18 cellular contexts compared by ENCODE assay signal in genomic region chr3:100640633-100641032, GRCh38. TPM values are rescaled to one million over a fixed set of nuclear protein-coding genes. Genes with fewer than 3 reads are reported as not detected.
DNase-seq lines count a peak whose midpoint lies in the region; ATAC-seq, FAIRE-seq and TF ChIP-seq lines count a peak whose summit lies in the region.
"Had no signal": no experiment of that assay in that cellular context is flagged by ENCODE, and none has a peak within 500 bp of the region (broad histone marks: within the 10 kb centered on the region; RNA-seq: fewer than 3 reads in every experiment).

No MANE protein-coding gene starts in this region.

- POLR2A ChIA-PET in HepG2 (lab: Yijun Ruan, JAX): no interaction called here

- H3K4me1 ChIP-seq in hepatocyte (ENCODE audit: insufficient read depth) (peaks cover 29% of the 10 kb centered on the region), HepG2 (ENCODE audit: insufficient read depth, low read length) (peaks cover 24% of the 10 kb centered on the region)

- no peak for TF ChIP-seq RAD21 in HepG2 (CRISPR knock-in tag; IDR thresholded peaks at IDR 0.05)

- FAIRE-seq in HepG2 (lab: Jason Lieb, UNC): no peak
- FAIRE-seq: A549, GM12891 had no signal

- H3K9me2 ChIP-seq in hepatocyte (replicated peaks; ENCODE audit: insufficient read depth): no peaks in the 10 kb centered on the region

- H3K9me3 ChIP-seq in hepatocyte (ENCODE audit: low read depth) (no peaks in the 10 kb centered on the region), HepG2 (ENCODE audit: low read length) (no peaks in the 10 kb centered on the region)
- H3K9me3 ChIP-seq: A549, HAP-1 had no signal

- ATAC-seq in HepG2 (no peak; the same call in 2 of the 3 replicates), HG03025 (IDR thresholded peaks at IDR 0.05; ENCODE audit: low FRiP score, unreplicated experiment) (no peak), GM18511 (IDR thresholded peaks at IDR 0.05; ENCODE audit: unreplicated experiment) (no peak)
- ATAC-seq: A549 had no signal

- intact Hi-C loops in Calu3 (cut with micrococcal nuclease; ENCODE audit: unreplicated experiment) (no loop called here), HepG2 (cut with micrococcal nuclease; ENCODE audit: unreplicated experiment) (no loop called here)

- no peaks in the 10 kb centered on the region for H4K20me1 ChIP-seq in hepatocyte (ENCODE audit: insufficient read depth, poor library complexity, severe bottlenecking)
- H4K20me1 ChIP-seq in HepG2 (ENCODE audit: insufficient read depth, low read length): no peaks in the 10 kb centered on the region

- H3K9me3 Mint-ChIP-seq in Calu3 (ENCODE audit: low read depth, unreplicated experiment) (no peaks in the 10 kb centered on the region), progenitor cell of endocrine pancreas (ENCODE audit: low read depth) (peaks cover 4% of the 10 kb centered on the region)
- H3K9me3 Mint-ChIP-seq: CD4-positive, alpha-beta T cell had no signal

- peaks cover 41% of the 10 kb centered on the region for H3K4me1 Mint-ChIP-seq in Calu3 (ENCODE audit: low read depth, unreplicated experiment)
- peaks cover 30% of the 10 kb centered on the region for H3K4me1 Mint-ChIP-seq in progenitor cell of endocrine pancreas (ENCODE audit: low read depth)

- CTCF ChIA-PET in Calu3 (lab: Charles Lee) (interaction anchor here (1.1 kb wide), 1 partner anchor 178 kb away, joined by 3 read pairs; no protein-coding TSS in a partner anchor), HepG2 (lab: Yijun Ruan, JAX; ENCODE audit: low intra/inter-chr PET ratio, low total read pairs) (no interaction called here)

- H3K4me3 Mint-ChIP-seq in Calu3 (ENCODE audit: low read depth, unreplicated experiment) (peak overlapping the region; percentile 45), progenitor cell of endocrine pancreas (ENCODE audit: low read depth) (no peak overlapping the region)
- H3K4me3 Mint-ChIP-seq: CD4-positive, alpha-beta T cell had no signal

- H3K4me3 ChIP-seq in hepatocyte: no peak overlapping the region
- no peak overlapping the region for H3K4me3 ChIP-seq in HepG2 (replicated peaks in 1 of 3; ENCODE audit: insufficient read depth in 1 of 3, low read depth in 2 of 3, low read length in 3 of 3)
- H3K4me3 ChIP-seq: A549, GM23248, HAP-1 had no signal

- H2AFZ ChIP-seq in hepatocyte (no peak overlapping the region), HepG2 (ENCODE audit: low read length) (no peak overlapping the region)
- H2AFZ ChIP-seq: GM23248 had no signal

- no peak for TF ChIP-seq CTCF in Calu3 (IDR thresholded peaks at IDR 0.05; ENCODE audit: unreplicated experiment)
- no peak for TF ChIP-seq CTCF in hepatocyte (IDR thresholded peaks at IDR 0.05; ENCODE audit: poor library complexity)
- TF ChIP-seq CTCF in HepG2 (CRISPR knock-in tag; IDR thresholded peaks at IDR 0.05): no peak
- no peak for TF ChIP-seq CTCF in progenitor cell of endocrine pancreas (IDR thresholded peaks at IDR 0.05; ENCODE audit: unreplicated experiment)

- H3K36me3 Mint-ChIP-seq in Calu3 (ENCODE audit: insufficient read depth, unreplicated experiment): peaks cover 9% of the 10 kb centered on the region
- H3K36me3 Mint-ChIP-seq in progenitor cell of endocrine pancreas (ENCODE audit: insufficient read depth): no peaks in the 10 kb centered on the region

- no peak overlapping the region for H3K9ac ChIP-seq in HepG2 (ENCODE audit: insufficient read depth, low read depth, low read length)
- H3K9ac ChIP-seq: GM23248 had no signal

- H3K36me3 ChIP-seq in hepatocyte (replicated peaks; ENCODE audit: insufficient read depth, low read depth): no peaks in the 10 kb centered on the region
- H3K36me3 ChIP-seq in HepG2 (replicated peaks in 1 of 2; ENCODE audit: control insufficient read depth in 1 of 2, insufficient read depth in 2 of 2, low read length in 2 of 2): no peaks in the 10 kb centered on the region
- H3K36me3 ChIP-seq: HAP-1 had no signal

- no peaks in the 10 kb centered on the region for H3K27me3 Mint-ChIP-seq in Calu3 (ENCODE audit: unreplicated experiment)
- H3K27me3 Mint-ChIP-seq in progenitor cell of endocrine pancreas: no peaks in the 10 kb centered on the region
- H3K27me3 Mint-ChIP-seq: CD4-positive, alpha-beta T cell had no signal

- H3K27ac ChIP-seq in hepatocyte: peak overlapping the region; percentile 37
- H3K27ac ChIP-seq in HepG2 (ENCODE audit: extremely low read length, insufficient read depth, low read length): no peak overlapping the region
- H3K27ac ChIP-seq: 22Rv1, A549, C4-2B, GM23248 had no signal

- no peak for DNase-seq in Calu3
- DNase-seq in hepatocyte (ENCODE audit: low spot score): no peak
- no peak for DNase-seq in HepG2 (ENCODE audit: low spot score)
- no peak for DNase-seq in progenitor cell of endocrine pancreas (ENCODE audit: low spot score, unreplicated experiment)
- no peak for DNase-seq in cerebellar cortex (ENCODE audit: low spot score)
- DNase-seq: CD4-positive, alpha-beta T cell; DMS79 treated with DMSO at 0.1 percent for 48 hours; GF-D8; GM23248 had no signal

- H3K79me2 ChIP-seq in hepatocyte: no peaks in the 10 kb centered on the region
- H3K79me2 ChIP-seq in HepG2 (ENCODE audit: insufficient read depth, low read length): no peaks in the 10 kb centered on the region

- BruUV-seq in Calu3 (replicated peaks; lab: Mats Ljungman, UMichigan): no TSS peak
- no TSS peak for BruUV-seq in HepG2 (replicated peaks; lab: Mats Ljungman, UMichigan)

- 83% methylated on average over 5 of the region's 5 CpGs for WGBS in hepatocyte (ENCODE audit: low lambda C conversion rate, missing lambda C conversion rate)
- WGBS in HepG2 (ENCODE audit: low lambda C conversion rate): 16% methylated on average over 5 of the region's 5 CpGs

- TF ChIP-seq POLR2A in HepG2 (IDR thresholded peaks at IDR 0.05; ENCODE audit: insufficient read depth in 1 of 2, low read depth in 2 of 2, low read length in 2 of 2): no peak

- H3K27ac Mint-ChIP-seq in Calu3 (ENCODE audit: unreplicated experiment) (peak overlapping the region; percentile 76), progenitor cell of endocrine pancreas (peak overlapping the region; percentile 73)
- H3K27ac Mint-ChIP-seq: CD4-positive, alpha-beta T cell had no signal

- H3K4me2 ChIP-seq in hepatocyte: peak overlapping the region; percentile 13
- no peak overlapping the region for H3K4me2 ChIP-seq in HepG2 (ENCODE audit: low read depth, low read length)
- H3K4me2 ChIP-seq: A549 had no signal

- TF ChIP-seq EP300 in HepG2 (IDR thresholded peaks at IDR 0.05; ENCODE audit: low read depth in 2 of 2, low read length in 2 of 2) (no peak), HepG2 (CRISPR knock-in tag; IDR thresholded peaks at IDR 0.05; ENCODE audit: borderline replicate concordance) (no peak)

- no peaks in the 10 kb centered on the region for H3K27me3 ChIP-seq in hepatocyte
- peaks cover 0 to 4% of the 10 kb centered on the region in 2 experiments; a peak in 2 of 5 replicates for H3K27me3 ChIP-seq in HepG2 (ENCODE audit: control insufficient read depth in 1 of 2, insufficient read depth in 2 of 2, low read length in 2 of 2)

- in situ Hi-C loops in HepG2 (cut with HindIII; ENCODE audit: extremely low pct_ligation_motif_present, low pct_unique_long_range_greater_than_20kb): no loop called here

TF ChIP-seq in HepG2, 621 proteins besides CTCF, POLR2A, EP300 and RAD21 (continues in another document):
- TF ChIP-seq HNF4G (IDR thresholded peaks at IDR 0.05; ENCODE audit: borderline replicate concordance, low read depth, low read length) (0 out of 2 replicates have a peak, but pooled peaks have one; percentile 16), HNF4G (CRISPR knock-in tag; IDR thresholded peaks at IDR 0.05; ENCODE audit: borderline replicate concordance, low read depth) (no peak), ZMAT5 (CRISPR knock-in tag; IDR thresholded peaks at IDR 0.05; ENCODE audit: borderline replicate concordance, low read depth) (no peak), HNF4A (CRISPR knock-in tag; IDR thresholded peaks at IDR 0.05) (peak; percentile 55), NFIB (CRISPR knock-in tag; IDR thresholded peaks at IDR 0.05; ENCODE audit: borderline replicate concordance) (no peak), ZNF552 (CRISPR knock-in tag; IDR thresholded peaks at IDR 0.05; ENCODE audit: borderline replicate concordance) (no peak), ZNF468 (CRISPR knock-in tag; IDR thresholded peaks at IDR 0.05) (no peak), ZNF678 (CRISPR knock-in tag; IDR thresholded peaks at IDR 0.05) (no peak), ZNF224 (CRISPR knock-in tag; IDR thresholded peaks at IDR 0.05) (no peak)

RNA-seq across cellular contexts. Expression of gene ADGRG7, which starts 31.2 kb away (rescaled TPM):
- total RNA-seq in Calu3 (2022) (1.2 and 1.4 TPM in 2 replicates), hepatocyte (33.3 and 34.1 TPM in 2 replicates), HepG2 (2016; rRNA removed; fragmentation: Illumina TruSeq; extraction: Trizol) (not detected in 2 replicates), progenitor cell of endocrine pancreas (1.3 and 1.4 TPM in 2 replicates)
- polyA plus RNA-seq in hepatocyte (2.5 and 4.9 TPM in 2 replicates), HepG2 (2011; rRNA removed) (not detected in 2 replicates)
- not detected in 2 replicates for total RNA-seq in HepG2 (2016; cell fraction: cytosol; rRNA removed; fragmentation: Illumina TruSeq; extraction: Trizol; ENCODE audit: low read depth)
- total RNA-seq in HepG2 (2016; cell fraction: insoluble cytoplasmic fraction; rRNA removed; fragmentation: Illumina TruSeq; extraction: Trizol): not detected in 2 replicates
- total RNA-seq in HepG2 (2016; cell fraction: membrane; rRNA removed; fragmentation: Illumina TruSeq; extraction: Trizol): not detected in 2 replicates
- not detected in 2 replicates for total RNA-seq in HepG2 (2016; cell fraction: nucleus; rRNA removed; fragmentation: Illumina TruSeq; extraction: Trizol)
- polyA plus RNA-seq in HepG2 (2011; cell fraction: cytosol; rRNA removed): not detected in 2 replicates
- polyA plus RNA-seq in HepG2 (2011; cell fraction: nucleus; rRNA removed): not detected in 2 replicates
- polyA plus RNA-seq in HepG2 (2012): not detected in 2 replicates
- polyA plus RNA-seq in HepG2 (2016; cell fraction: cytosol; fragmentation: Illumina TruSeq; extraction: Trizol; ENCODE audit: low read depth): not detected in 2 replicates
- not detected in 2 replicates for polyA plus RNA-seq in HepG2 (2016; cell fraction: insoluble cytoplasmic fraction; fragmentation: Illumina TruSeq; extraction: Trizol; ENCODE audit: low read depth)
- polyA plus RNA-seq in HepG2 (2016; cell fraction: membrane; fragmentation: Illumina TruSeq; extraction: Trizol; ENCODE audit: low read depth): not detected in 2 replicates
- not detected in 2 replicates for polyA plus RNA-seq in HepG2 (2016; cell fraction: nucleus; fragmentation: Illumina TruSeq; extraction: Trizol; ENCODE audit: insufficient read depth, low read depth)
- not detected in 2 replicates for polyA minus RNA-seq in HepG2 (2011; rRNA and poly(A)+ RNA removed; ENCODE audit: low replicate concordance)
- polyA minus RNA-seq in HepG2 (2011; cell fraction: cytosol; rRNA and poly(A)+ RNA removed): not detected in 2 replicates
- not detected in 2 replicates for polyA minus RNA-seq in HepG2 (2011; cell fraction: nucleus; rRNA and poly(A)+ RNA removed)
- total RNA-seq: CD4-positive, alpha-beta T cell; GM23248; H4 had no signal
- polyA plus RNA-seq: BJ, GM23248 had no signal

Comparison
In these comparisons a context has a peak if more than half of its experiments do, and no peak if none do; other contexts are left out.
1. RNA of gene ADGRG7, which starts 31.2 kb away (total RNA-seq): 33.3 to 34.1 TPM in hepatocyte; 1.3 to 1.4 TPM in progenitor cell of endocrine pancreas, 1.2 to 1.4 TPM in Calu3 and not detected in HepG2; every median in the first group is over 10 times any median in the second.